In the genomic region with DNA sequence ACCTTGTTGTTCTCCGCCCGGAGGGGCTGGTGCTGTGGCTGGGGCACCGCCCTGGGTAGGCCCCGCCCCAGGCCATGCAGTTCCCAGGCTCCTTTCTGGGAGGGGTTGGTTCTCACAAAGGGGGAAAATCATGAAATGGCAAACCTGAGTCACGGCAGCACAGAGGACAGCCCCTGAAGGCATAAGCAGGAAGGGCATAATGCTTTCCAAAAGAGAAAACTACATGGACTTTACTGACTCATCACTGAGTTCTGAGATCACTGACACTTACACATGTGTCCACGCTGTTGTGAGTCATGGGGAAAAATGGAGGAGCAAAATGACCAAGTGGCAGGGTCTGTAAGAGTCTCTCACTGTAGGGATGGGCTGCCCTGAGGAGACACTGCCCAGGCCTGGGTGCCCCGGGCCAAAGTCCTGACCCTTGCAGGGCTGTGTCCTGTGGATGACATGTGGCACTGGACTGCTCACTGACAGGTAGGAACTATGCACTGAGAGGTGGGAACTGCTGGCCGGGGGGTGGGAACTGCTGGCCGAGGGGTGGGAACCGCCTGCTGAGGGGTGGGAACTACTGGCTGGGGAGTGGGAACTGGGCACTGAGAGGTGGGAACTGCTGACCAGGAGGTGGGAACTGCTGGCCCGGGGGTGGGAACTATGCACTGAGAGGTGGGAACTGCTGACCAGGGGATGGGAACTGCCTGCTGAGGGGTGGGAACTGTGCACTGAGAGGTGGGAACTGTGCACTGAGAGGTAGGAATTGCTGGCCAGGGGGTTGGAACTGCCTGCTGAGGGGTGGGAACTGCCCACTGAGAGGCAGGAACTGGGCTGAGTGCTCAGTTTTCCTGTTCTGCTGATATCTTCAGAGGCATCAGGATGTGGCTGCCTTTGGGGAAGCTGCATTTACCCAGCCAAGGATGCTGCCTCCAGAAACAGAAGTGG, we compare ENCODE assay signal across 10 cellular contexts.
A peak's percentile ranks its signal among the peaks of the same experiment; 100 is the strongest.
DNase-seq lines count a peak whose midpoint lies in the region; ATAC-seq and TF ChIP-seq lines count a peak whose summit lies in the region.
"Had no signal": no experiment of that assay in that cellular context is flagged by ENCODE, and none has a peak within 500 bp of the region (broad histone marks: within the 10 kb centered on the region; RNA-seq: fewer than 3 reads in every experiment).

No MANE protein-coding gene starts in this region.

- peaks cover 5% of the 10 kb centered on the region for H3K4me1 Mint-ChIP-seq in stimulated activated naive CD8-positive, alpha-beta T cell treated with anti-CD3 and anti-CD28 coated beads, Interleukin-15, amount 100 ng/mL, for 72 hours

- H3K27ac ChIP-seq in gastroesophageal sphincter (peak overlapping the region in 3 of 4 donors; percentile 41 to 72 (median 45)), spleen (no peak overlapping the region)
- H3K27ac ChIP-seq: 22Rv1 had no signal

- no peak for TF ChIP-seq EP300 in gastroesophageal sphincter (IDR thresholded peaks at IDR 0.05)

- H3K9me3 Mint-ChIP-seq in stimulated activated naive CD8-positive, alpha-beta T cell treated with anti-CD3 and anti-CD28 coated beads, Interleukin-15, amount 100 ng/mL, for 72 hours: no peaks in the 10 kb centered on the region

- WGBS in gastroesophageal sphincter (ENCODE audit: low coverage in 1 of 2), 2 donors: 80 to 82% methylated on average over 1 to 3 of the region's 11 CpGs
- WGBS in spleen, 5 donors: 68 to 82% (median 77%) methylated on average over 11 of the region's 11 CpGs

- no peak overlapping the region for H3K4me3 Mint-ChIP-seq in stimulated activated naive CD8-positive, alpha-beta T cell treated with anti-CD3 and anti-CD28 coated beads, Interleukin-15, amount 100 ng/mL, for 72 hours

- peak; percentile 25 for DNase-seq in NK-92 treated with Interleukin-12 subunit alpha and Interleukin-12 subunit beta, amount 100 ng/mL, for 24 hours (lab: John Stamatoyannopoulos, UW)
- no peak for DNase-seq in NK-92 (lab: John Stamatoyannopoulos, UW; ENCODE audit: unreplicated experiment)
- peak; percentile 63 for DNase-seq in SW480 (ENCODE audit: low spot score)
- no peak for DNase-seq in stimulated activated naive CD8-positive, alpha-beta T cell treated with anti-CD3 and anti-CD28 coated beads, Interleukin-15, amount 100 ng/mL, for 72 hours
- no peak for DNase-seq in spleen
- DNase-seq in BE2C: no peak
- DNase-seq in DMS153 (lab: John Stamatoyannopoulos, UW): no peak
- DNase-seq: cortex of kidney had no signal

- no peak overlapping the region for H3K4me3 ChIP-seq in gastroesophageal sphincter
- H3K4me3 ChIP-seq in spleen: no peak overlapping the region
- no peak overlapping the region for H3K4me3 ChIP-seq in BE2C (ENCODE audit: low read depth, low read length)

- H3K27me3 Mint-ChIP-seq in stimulated activated naive CD8-positive, alpha-beta T cell treated with anti-CD3 and anti-CD28 coated beads, Interleukin-15, amount 100 ng/mL, for 72 hours: peaks cover 13% of the 10 kb centered on the region

- TF ChIP-seq CTCF in gastroesophageal sphincter (IDR thresholded peaks at IDR 0.05) (no peak), spleen (IDR thresholded peaks at IDR 0.05 in 8 of 11, conservative IDR thresholded peaks at IDR 0.05 in 3 of 11) (no peak), BE2C (IDR thresholded peaks at IDR 0.05; ENCODE audit: low read depth, low read length) (no peak)

- peaks cover 0 to 18% (median 9%) of the 10 kb centered on the region in 3 donors for H3K4me1 ChIP-seq in gastroesophageal sphincter
- H3K4me1 ChIP-seq in spleen: peaks cover 0 to 6% (median under 1%) of the 10 kb centered on the region in 6 donors
- peaks cover 9% of the 10 kb centered on the region for H3K4me1 ChIP-seq in BE2C

- H3K9me3 ChIP-seq in gastroesophageal sphincter (no peaks in the 10 kb centered on the region), spleen (no peaks in the 10 kb centered on the region), BE2C (no peaks in the 10 kb centered on the region)

- no peaks in the 10 kb centered on the region for H3K36me3 ChIP-seq in gastroesophageal sphincter
- no peaks in the 10 kb centered on the region for H3K36me3 ChIP-seq in spleen
- H3K36me3 ChIP-seq in BE2C: no peaks in the 10 kb centered on the region

- intact Hi-C loops in spleen (cut with DNase I; ENCODE audit: low total_unique reads): no loop called here

- no peaks in the 10 kb centered on the region for H3K27me3 ChIP-seq in gastroesophageal sphincter
- peaks cover 0 to 16% (median 0%) of the 10 kb centered on the region in 7 donors for H3K27me3 ChIP-seq in spleen (replicated peaks in 1 of 7)
- no peaks in the 10 kb centered on the region for H3K27me3 ChIP-seq in BE2C

- ATAC-seq in gastroesophageal sphincter: peak; percentile 84
- ATAC-seq in stimulated activated naive CD8-positive, alpha-beta T cell treated with anti-CD3 and anti-CD28 coated beads, Interleukin-15, amount 100 ng/mL, for 72 hours: peak; percentile 7

- peak overlapping the region in 1 of 2 donors; percentile 74 for H3K27ac Mint-ChIP-seq in stimulated activated naive CD8-positive, alpha-beta T cell treated with anti-CD3 and anti-CD28 coated beads, Interleukin-15, amount 100 ng/mL, for 72 hours

- TF ChIP-seq POLR2A in gastroesophageal sphincter (IDR thresholded peaks at IDR 0.05) (no peak), spleen (IDR thresholded peaks at IDR 0.05) (no peak)

Comparison
In these comparisons a context has a peak if more than half of its experiments do, and no peak if none do; other contexts are left out.
1. DNase-seq: peak in NK-92 treated with Interleukin-12 subunit alpha and Interleukin-12 subunit beta, amount 100 ng/mL, for 24 hours (single experiment) and SW480 (single experiment); none in NK-92 (single experiment), stimulated activated naive CD8-positive, alpha-beta T cell treated with anti-CD3 and anti-CD28 coated beads, Interleukin-15, amount 100 ng/mL, for 72 hours (0 of 2), spleen (single experiment), BE2C (single experiment) and DMS153 (single experiment).
2. H3K27ac ChIP-seq: peak in gastroesophageal sphincter (3 of 4); none in spleen (0 of 8).